ENCODE assay signal across 8 cellular contexts in genomic region chr17:61862975-61863800, GRCh38. TPM values are rescaled to one million over a fixed set of nuclear protein-coding genes. Genes with fewer than 3 reads are reported as not detected.
A peak's percentile ranks its signal among the peaks of the same experiment; 100 is the strongest.
DNase-seq lines count a peak whose midpoint lies in the region; ATAC-seq and TF ChIP-seq lines count a peak whose summit lies in the region.

TSS of gene BRIP1 (minus strand) at chr17:61863528. CDS start at chr17:61861539, 1,989 bp downstream.

- TF ChIP-seq CTCF in BE2C (IDR thresholded peaks at IDR 0.05; ENCODE audit: low read depth, low read length) (no peak), colonic mucosa (IDR thresholded peaks at IDR 0.05) (no peak)

- H3K9me3 ChIP-seq in BE2C: no peaks in the 10 kb centered on the region
- H3K9me3 ChIP-seq in colonic mucosa: no peaks in the 10 kb centered on the region

- peak within 1 kb of the TSS; percentile 73 for H3K27ac ChIP-seq in colonic mucosa

- H3K4me1 ChIP-seq in BE2C (peaks cover 6% of the 10 kb centered on the region; the same call in 1 of the 2 replicates), colonic mucosa (no peaks in the 10 kb centered on the region)

- DNase-seq in BE2C (peak; percentile 97), GM19240 (ENCODE audit: insufficient read length, low spot score) (peak; percentile 69), NCI-H524 (lab: John Stamatoyannopoulos, UW) (peak; percentile 96 to 97), colonic mucosa (peak; percentile 96), left colon (peak; percentile 91 to 92)
- peak; percentile 79 to 85 for DNase-seq in activated CD4-positive, alpha-beta T cell treated with anti-CD3 and anti-CD28 coated beads for 24 hours (ENCODE audit: low read depth in 2 of 2)
- DNase-seq in stimulated activated CD4-positive, alpha-beta T cell treated with anti-CD3 and anti-CD28 coated beads, Interleukin-1b, Interleukin-23, amount 100 ng/mL, for 4 hours (ENCODE audit: low read depth in 2 of 2): peak; percentile 67 to 77

- H3K36me3 ChIP-seq in BE2C (peaks cover 5% of the 10 kb centered on the region), colonic mucosa (no peaks in the 10 kb centered on the region)

- H3K4me3 ChIP-seq in BE2C (ENCODE audit: low read depth, low read length): peak within 1 kb of the TSS; percentile 85
- H3K4me3 ChIP-seq in colonic mucosa: peak within 1 kb of the TSS; percentile 67

- intact Hi-C loops in colonic mucosa (cut with DNase I): no loop called here
- intact Hi-C loops in left colon (cut with DNase I, micrococcal nuclease): loop anchor here in 1 of 2 donors (10.0 kb wide), 1 partner anchor 202 kb away; the partner anchor contains the start of gene MED13

- H3K27me3 ChIP-seq in BE2C (no peaks in the 10 kb centered on the region), colonic mucosa (no peaks in the 10 kb centered on the region)

- peak; percentile 85 for ATAC-seq in HG03457 (IDR thresholded peaks at IDR 0.05; ENCODE audit: unreplicated experiment)
- ATAC-seq in left colon: peak; percentile 96

- H3K9ac ChIP-seq in colonic mucosa (ENCODE audit: low read depth in 2 of 2, low read length in 2 of 2): peak within 1 kb of the TSS; percentile 74 to 90

RNA-seq across cellular contexts. Expression of gene BRIP1, which starts in this region (rescaled TPM):
- 0.94 TPM for polyA plus RNA-seq in BE2C (2012; ENCODE audit: insufficient read depth, insufficient read length, low read depth)
- total RNA-seq in colonic mucosa (10 to 100 TPM in 1 of 2 donors, 1 to 10 TPM in 1; 3.3 to 10.1 TPM), left colon (1 to 10 TPM; 1.9 to 3.3 TPM)

Comparison
In these comparisons a context has a peak if more than half of its experiments do, and no peak if none do; other contexts are left out.
1. Peak in every context shown above with its lines: DNase-seq, ATAC-seq, H3K4me3 ChIP-seq and H3K27ac ChIP-seq.